Comparison of ENCODE assay signal across 21 cellular contexts in the genomic region with DNA sequence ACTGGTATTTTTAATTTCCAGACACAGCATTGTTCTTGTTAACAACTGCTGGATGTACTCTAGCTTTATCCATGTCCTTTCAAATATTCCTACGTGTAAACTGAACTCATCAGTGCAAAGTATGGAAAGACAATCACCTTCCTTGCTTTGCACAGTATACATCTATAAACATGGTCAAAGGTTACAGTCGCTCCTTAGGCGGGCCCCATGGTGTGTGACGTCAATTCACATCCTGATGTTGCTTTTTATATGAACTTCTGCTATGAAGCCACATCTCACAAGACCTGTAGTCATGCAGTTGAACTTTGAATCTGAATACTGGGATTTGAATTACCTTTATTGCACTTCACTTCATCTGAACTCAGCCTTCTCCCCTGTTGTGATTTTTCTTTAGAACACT.
DNase-seq lines count a peak whose midpoint lies in the region; ATAC-seq, FAIRE-seq and TF ChIP-seq lines count a peak whose summit lies in the region.
"Had no signal": no experiment of that assay in that cellular context is flagged by ENCODE, and none has a peak within 500 bp of the region (broad histone marks: within the 10 kb centered on the region; RNA-seq: fewer than 3 reads in every experiment).

No MANE protein-coding gene starts in this region.

- H3K4me2 ChIP-seq in HepG2 (ENCODE audit: low read depth, low read length) (no peak overlapping the region), hepatocyte (no peak overlapping the region), mesenchymal stem cell (ENCODE audit: low read length, poor library complexity, severe bottlenecking) (no peak overlapping the region)
- H3K4me2 ChIP-seq: A549 had no signal

- no peak overlapping the region for H2BK5ac ChIP-seq in mesenchymal stem cell (ENCODE audit: low read depth, low read length, poor library complexity, severe bottlenecking)

- H2BK15ac ChIP-seq in mesenchymal stem cell (ENCODE audit: low read depth, poor library complexity, severe bottlenecking) = no peak overlapping the region

- H3K14ac ChIP-seq in mesenchymal stem cell (ENCODE audit: low read length in 2 of 2) = no peak overlapping the region

- no peak overlapping the region for H3K27ac ChIP-seq in HepG2 (ENCODE audit: extremely low read length, insufficient read depth, low read length)
- H3K27ac ChIP-seq in right lobe of liver = no peak overlapping the region
- H3K27ac ChIP-seq in hepatocyte = peak overlapping the region; percentile 78
- no peak overlapping the region for H3K27ac ChIP-seq in pancreas
- H3K27ac ChIP-seq in mesenchymal stem cell (ENCODE audit: low read length, poor library complexity, severe bottlenecking) = no peak overlapping the region
- H3K27ac ChIP-seq: 22Rv1, A549, C4-2B had no signal

- no peak for DNase-seq in HepG2 (ENCODE audit: low spot score)
- DNase-seq in right lobe of liver = no peak
- DNase-seq in hepatocyte (ENCODE audit: low spot score) = peak; percentile 76
- no peak for DNase-seq in pancreas
- DNase-seq in NCI-H1092 treated with DMSO at 0.1 percent for 48 hours (lab: John Stamatoyannopoulos, UW) = no peak
- no peak for DNase-seq in mesenchymal stem cell
- DNase-seq: AML-193; Caco-2; CD4-positive, alpha-beta T cell; GOT3; H7; HFFc6 had no signal

- POLR2A ChIA-PET in HepG2 (lab: Yijun Ruan, JAX) = no interaction called here

- H3K18ac ChIP-seq in mesenchymal stem cell (ENCODE audit: low read depth in 1 of 2, low read length in 2 of 2) = no peak overlapping the region

- ATAC-seq in HepG2 (no peak), right lobe of liver (no peak), pancreas (no peak), HG02588 (IDR thresholded peaks at IDR 0.05; ENCODE audit: unreplicated experiment) (no peak), GM21360 (IDR thresholded peaks at IDR 0.05; ENCODE audit: unreplicated experiment) (no peak)
- ATAC-seq: A549, HCT116 had no signal

- no peak overlapping the region for H3K23ac ChIP-seq in mesenchymal stem cell (ENCODE audit: low read length in 2 of 2)

- H4K91ac ChIP-seq in mesenchymal stem cell (ENCODE audit: low read length) = no peak overlapping the region

- no peak overlapping the region for H2AK5ac ChIP-seq in mesenchymal stem cell (ENCODE audit: low read length, severe bottlenecking)

- BruUV-seq in HepG2 (replicated peaks; lab: Mats Ljungman, UMichigan) = no TSS peak

- H4K20me1 ChIP-seq in HepG2 (ENCODE audit: insufficient read depth, low read length) (no peaks in the 10 kb centered on the region), hepatocyte (ENCODE audit: insufficient read depth, poor library complexity, severe bottlenecking) (no peaks in the 10 kb centered on the region)

- TF ChIP-seq EP300 in HepG2 (IDR thresholded peaks at IDR 0.05; ENCODE audit: low read depth in 2 of 2, low read length in 2 of 2) (no peak), HepG2 (CRISPR knock-in tag; IDR thresholded peaks at IDR 0.05; ENCODE audit: borderline replicate concordance) (no peak)

- H3K36me3 ChIP-seq in HepG2 (replicated peaks in 1 of 2; ENCODE audit: control insufficient read depth in 1 of 2, insufficient read depth in 2 of 2, low read length in 2 of 2) = no peaks in the 10 kb centered on the region
- H3K36me3 ChIP-seq in right lobe of liver = no peaks in the 10 kb centered on the region
- H3K36me3 ChIP-seq in hepatocyte (replicated peaks; ENCODE audit: insufficient read depth, low read depth) = no peaks in the 10 kb centered on the region
- no peaks in the 10 kb centered on the region for H3K36me3 ChIP-seq in pancreas
- no peaks in the 10 kb centered on the region for H3K36me3 ChIP-seq in mesenchymal stem cell (ENCODE audit: control insufficient read depth in 1 of 2, insufficient read depth in 2 of 2, low read depth in 1 of 2, low read length in 2 of 2)

- H2BK12ac ChIP-seq in mesenchymal stem cell (ENCODE audit: low read length in 2 of 2) = no peak overlapping the region

- CTCF ChIA-PET in HepG2 (lab: Yijun Ruan, JAX; ENCODE audit: low intra/inter-chr PET ratio, low total read pairs) = no interaction called here

- intact Hi-C loops in HepG2 (cut with micrococcal nuclease; ENCODE audit: unreplicated experiment) (no loop called here), right lobe of liver (cut with DNase I) (no loop called here), pancreas (cut with DNase I) (no loop called here)

- TF ChIP-seq POLR2A in HepG2 (IDR thresholded peaks at IDR 0.05; ENCODE audit: insufficient read depth in 1 of 2, low read depth in 2 of 2, low read length in 2 of 2) (no peak), right lobe of liver (IDR thresholded peaks at IDR 0.05) (no peak)

- no peaks in the 10 kb centered on the region for H3K4me1 ChIP-seq in HepG2 (ENCODE audit: insufficient read depth, low read length)
- no peaks in the 10 kb centered on the region for H3K4me1 ChIP-seq in right lobe of liver
- H3K4me1 ChIP-seq in hepatocyte (ENCODE audit: insufficient read depth) = no peaks in the 10 kb centered on the region
- H3K4me1 ChIP-seq in pancreas = no peaks in the 10 kb centered on the region
- H3K4me1 ChIP-seq in mesenchymal stem cell (ENCODE audit: control insufficient read depth, insufficient read depth, low read depth, low read length) = no peaks in the 10 kb centered on the region
- H3K4me1 ChIP-seq: A549, Caco-2 had no signal

- H3K9me3 ChIP-seq in HepG2 (ENCODE audit: low read length) (no peaks in the 10 kb centered on the region), right lobe of liver (no peaks in the 10 kb centered on the region), hepatocyte (ENCODE audit: low read depth) (no peaks in the 10 kb centered on the region), pancreas (no peaks in the 10 kb centered on the region), mesenchymal stem cell (ENCODE audit: control insufficient read depth, low read length) (no peaks in the 10 kb centered on the region)
- H3K9me3 ChIP-seq: A549, Caco-2 had no signal

- H3K79me2 ChIP-seq in HepG2 (ENCODE audit: insufficient read depth, low read length) (no peaks in the 10 kb centered on the region), hepatocyte (no peaks in the 10 kb centered on the region)

- WGBS in HepG2 (ENCODE audit: low lambda C conversion rate) = 4% methylated on average over 4 of the region's 4 CpGs
- 32% methylated on average over 4 of the region's 4 CpGs for WGBS in right lobe of liver (ENCODE audit: insufficient coverage, low coverage, low lambda C conversion rate, missing lambda C conversion rate)
- WGBS in hepatocyte (ENCODE audit: low lambda C conversion rate, missing lambda C conversion rate) = 54% methylated on average over 4 of the region's 4 CpGs
- WGBS in pancreas, 2 donors = 65 to 74% methylated on average over 4 of the region's 4 CpGs
- WGBS in mesenchymal stem cell = 68% methylated on average over 4 of the region's 4 CpGs

- TF ChIP-seq CTCF in HepG2 (CRISPR knock-in tag; IDR thresholded peaks at IDR 0.05) (no peak), right lobe of liver (IDR thresholded peaks at IDR 0.05) (no peak), hepatocyte (IDR thresholded peaks at IDR 0.05; ENCODE audit: poor library complexity) (no peak), pancreas (IDR thresholded peaks at IDR 0.05) (no peak)

- no peaks in the 10 kb centered on the region for H3K9me2 ChIP-seq in hepatocyte (replicated peaks; ENCODE audit: insufficient read depth)

- no peak overlapping the region for H3K4me3 ChIP-seq in HepG2 (replicated peaks in 1 of 3; ENCODE audit: insufficient read depth in 1 of 3, low read depth in 2 of 3, low read length in 3 of 3)
- H3K4me3 ChIP-seq in right lobe of liver = no peak overlapping the region
- no peak overlapping the region for H3K4me3 ChIP-seq in hepatocyte
- H3K4me3 ChIP-seq in pancreas = no peak overlapping the region
- no peak overlapping the region for H3K4me3 ChIP-seq in mesenchymal stem cell (ENCODE audit: insufficient read depth in 1 of 2, low read depth in 1 of 2, low read length in 2 of 2)
- H3K4me3 ChIP-seq: A549 had no signal

- H3K4ac ChIP-seq in mesenchymal stem cell (ENCODE audit: low read depth in 1 of 2, low read length in 2 of 2) = no peak overlapping the region

- no peaks in the 10 kb centered on the region; a peak in 1 of 5 replicates for H3K27me3 ChIP-seq in HepG2 (ENCODE audit: control insufficient read depth in 1 of 2, insufficient read depth in 2 of 2, low read length in 2 of 2)
- no peaks in the 10 kb centered on the region for H3K27me3 ChIP-seq in right lobe of liver
- H3K27me3 ChIP-seq in hepatocyte = no peaks in the 10 kb centered on the region
- no peaks in the 10 kb centered on the region for H3K27me3 ChIP-seq in pancreas
- no peaks in the 10 kb centered on the region for H3K27me3 ChIP-seq in mesenchymal stem cell (ENCODE audit: control insufficient read depth in 1 of 2, insufficient read depth in 1 of 2, low read length in 2 of 2)

- TF ChIP-seq RAD21 in HepG2 (CRISPR knock-in tag; IDR thresholded peaks at IDR 0.05) = no peak

- H2AFZ ChIP-seq in HepG2 (ENCODE audit: low read length) = no peak overlapping the region
- H2AFZ ChIP-seq in hepatocyte = no peak overlapping the region
- no peak overlapping the region for H2AFZ ChIP-seq in mesenchymal stem cell (ENCODE audit: low read depth, low read length)

- in situ Hi-C loops in HepG2 (cut with HindIII; ENCODE audit: extremely low pct_ligation_motif_present, low pct_unique_long_range_greater_than_20kb) = no loop called here

- FAIRE-seq in HepG2 (lab: Jason Lieb, UNC) (no peak), pancreas (lab: Jason Lieb, UNC) (peak; percentile 75)
- FAIRE-seq: A549, D721Med, G401.6, GM12891 had no signal

- H2BK120ac ChIP-seq in mesenchymal stem cell (ENCODE audit: low read depth, low read length) = no peak overlapping the region

- no peaks in the 10 kb centered on the region for H3K79me1 ChIP-seq in mesenchymal stem cell (replicated peaks; ENCODE audit: low read length, poor library complexity, severe bottlenecking)

- no peak overlapping the region for H3K9ac ChIP-seq in HepG2 (ENCODE audit: insufficient read depth, low read depth, low read length)
- H3K9ac ChIP-seq in mesenchymal stem cell (ENCODE audit: low read length) = no peak overlapping the region

- H4K8ac ChIP-seq in mesenchymal stem cell (ENCODE audit: low read length) = no peak overlapping the region

TF ChIP-seq in HepG2, 621 proteins besides CTCF, POLR2A, EP300 and RAD21:
- TF ChIP-seq ZNF337 (CRISPR knock-in tag; IDR thresholded peaks at IDR 0.05; ENCODE audit: borderline replicate concordance, low read depth) (no peak), CREB1 (IDR thresholded peaks at IDR 0.05) (peak; percentile 67), CREB1 (CRISPR knock-in tag; IDR thresholded peaks at IDR 0.05) (no peak)
